In genomic region chr6:43778131-43778857, GRCh38 we compare ENCODE assay signal across 19 cellular contexts. TPM values are rescaled to one million over a fixed set of nuclear protein-coding genes. Genes with fewer than 3 reads are reported as not detected.
DNase-seq lines count a peak whose midpoint lies in the region; ATAC-seq, FAIRE-seq and TF ChIP-seq lines count a peak whose summit lies in the region.
"Had no signal": no experiment of that assay in that cellular context is flagged by ENCODE, and none has a peak within 500 bp of the region (broad histone marks: within the 10 kb centered on the region; RNA-seq: fewer than 3 reads in every experiment).

No MANE protein-coding gene starts in this region.

- no peak overlapping the region for H3K9ac ChIP-seq in K562 (ENCODE audit: insufficient read depth in 1 of 2, low read depth in 2 of 2, low read length in 2 of 2)
- H3K9ac ChIP-seq: SK-N-SH had no signal

- H3K27ac ChIP-seq in cardiac muscle cell = peak overlapping the region; percentile 76
- no peak overlapping the region for H3K27ac ChIP-seq in K562 (ENCODE audit: extremely low read depth, low read depth, low read length)
- H3K27ac ChIP-seq in right lobe of liver = no peak overlapping the region
- peak overlapping the region; percentile 1 to 30 for H3K27ac ChIP-seq in uterus

- no peak overlapping the region for H2AFZ ChIP-seq in K562 (ENCODE audit: low read depth, low read length)

- in situ Hi-C loops in K562 (cut with MboI) = no loop called here

- no peak for TF ChIP-seq RAD21 in K562 (CRISPR knock-in tag; conservative IDR thresholded peaks at IDR 0.05 in 1 of 2, IDR thresholded peaks at IDR 0.05 in 1 of 2)

- intact Hi-C loops in Right ventricle myocardium inferior (cut with DNase I) = loop anchor here (10.0 kb wide), 1 partner anchor 447 kb away; the partner anchor contains the start of gene SLC29A1
- intact Hi-C loops in K562 (cut with micrococcal nuclease) = no loop called here
- intact Hi-C loops in right lobe of liver (cut with DNase I) = loop anchor here (10.0 kb wide), 1 partner anchor 47 kb away; no protein-coding TSS in a partner anchor
- intact Hi-C loops in uterus (cut with DNase I; ENCODE audit: low total_unique reads) = loop anchor here (10.0 kb wide), 1 partner anchor 227 kb away; no protein-coding TSS in a partner anchor

- TF ChIP-seq POLR2A in K562 (conservative IDR thresholded peaks at IDR 0.05) (no peak), right lobe of liver (IDR thresholded peaks at IDR 0.05) (no peak), uterus (IDR thresholded peaks at IDR 0.05) (no peak)

- ATAC-seq in Right ventricle myocardium inferior = no peak
- no peak for ATAC-seq in K562
- ATAC-seq in right lobe of liver = no peak

- TF ChIP-seq EP300 in K562 (IDR thresholded peaks at IDR 0.05; ENCODE audit: low read length) = no peak

- FAIRE-seq in K562 (lab: Jason Lieb, UNC) (no peak), D721Med (lab: Jason Lieb, UNC) (no peak)
- FAIRE-seq: GM18507, H54 had no signal

- WGBS in K562 (ENCODE audit: insufficient coverage, low coverage, missing lambda C conversion rate) = 88% methylated on average over 4 of the region's 4 CpGs
- 6% methylated on average over 2 of the region's 4 CpGs for WGBS in right lobe of liver (ENCODE audit: insufficient coverage, low coverage, low lambda C conversion rate, missing lambda C conversion rate)

- POLR2A ChIA-PET in K562 (lab: Yijun Ruan, JAX) = interaction anchor here (0.6 to 3.0 kb wide), 4 partner anchors 8 to 101 kb away, joined by 3 to 14 read pairs (median 4); no protein-coding TSS in a partner anchor

- no TSS peak for BruUV-seq in K562 (replicated peaks; lab: Mats Ljungman, UMichigan)

- H3K79me2 ChIP-seq in K562 (ENCODE audit: control insufficient read depth, insufficient read depth, low read length) = peaks cover 83% of the 10 kb centered on the region

- peaks cover 74% of the 10 kb centered on the region for H3K36me3 ChIP-seq in cardiac muscle cell
- peaks cover 100% of the 10 kb centered on the region for H3K36me3 ChIP-seq in K562 (ENCODE audit: control insufficient read depth, insufficient read depth, low read length)
- H3K36me3 ChIP-seq in right lobe of liver = peaks cover 5 to 73% (median 50%) of the 10 kb centered on the region in 4 donors
- H3K36me3 ChIP-seq in uterus = no peaks in the 10 kb centered on the region

- peaks cover 100% of the 10 kb centered on the region for H4K20me1 ChIP-seq in K562 (replicated peaks; ENCODE audit: control insufficient read depth, insufficient read depth, low read length)

- H3K27me3 ChIP-seq in cardiac muscle cell = no peaks in the 10 kb centered on the region
- no peaks in the 10 kb centered on the region for H3K27me3 ChIP-seq in K562 (ENCODE audit: control insufficient read depth in 2 of 2, insufficient read depth in 2 of 2, low read length in 2 of 2)
- no peaks in the 10 kb centered on the region for H3K27me3 ChIP-seq in right lobe of liver
- H3K27me3 ChIP-seq in uterus = no peaks in the 10 kb centered on the region

- TF ChIP-seq CTCF in cardiac muscle cell (IDR thresholded peaks at IDR 0.05; ENCODE audit: low read depth, low read length) (no peak), K562 (IDR thresholded peaks at IDR 0.05 in 2 of 3, conservative IDR thresholded peaks at IDR 0.05 in 1 of 3; ENCODE audit: insufficient read depth in 2 of 3, low read depth in 1 of 3, low read length in 3 of 3) (no peak), right lobe of liver (IDR thresholded peaks at IDR 0.05) (no peak), uterus (IDR thresholded peaks at IDR 0.05) (no peak), D721Med (IDR thresholded peaks at IDR 0.05; ENCODE audit: insufficient read depth, missing control alignments) (no peak)

- CTCF ChIA-PET in K562 (lab: Yijun Ruan, JAX; ENCODE audit: low intra/inter-chr PET ratio) = no interaction called here

- H3K4me2 ChIP-seq in K562 (ENCODE audit: insufficient read depth, low read length) = no peak overlapping the region
- H3K4me2 ChIP-seq: SK-N-SH had no signal

- peaks cover 10% of the 10 kb centered on the region for H3K4me1 ChIP-seq in cardiac muscle cell (ENCODE audit: low read depth)
- H3K4me1 ChIP-seq in K562 (replicated peaks in 1 of 2; ENCODE audit: control insufficient read depth in 2 of 2, insufficient read depth in 2 of 2, low read length in 2 of 2) = peaks cover 26 to 37% of the 10 kb centered on the region in 2 experiments
- H3K4me1 ChIP-seq in right lobe of liver = peaks cover 0 to 32% (median 5%) of the 10 kb centered on the region in 4 donors
- peaks cover 0 to 2% of the 10 kb centered on the region in 2 donors for H3K4me1 ChIP-seq in uterus

- H3K9me3 ChIP-seq in cardiac muscle cell (ENCODE audit: low read depth) = no peaks in the 10 kb centered on the region
- no peaks in the 10 kb centered on the region for H3K9me3 ChIP-seq in K562 (replicated peaks; ENCODE audit: control insufficient read depth, insufficient read depth, low read depth, low read length)
- no peaks in the 10 kb centered on the region for H3K9me3 ChIP-seq in right lobe of liver
- H3K9me3 ChIP-seq in uterus = no peaks in the 10 kb centered on the region
- H3K9me3 ChIP-seq: SK-N-SH had no signal

- H3K4me3 ChIP-seq in cardiac muscle cell (no peak overlapping the region), K562 (no peak overlapping the region), right lobe of liver (no peak overlapping the region), uterus (no peak overlapping the region)

- H3K9me1 ChIP-seq in K562 (ENCODE audit: control insufficient read depth, insufficient read depth, low read length) = peaks cover 45% of the 10 kb centered on the region

- DNase-seq in cardiac muscle cell (ENCODE audit: low read depth in 1 of 2, low spot score in 1 of 2) (no peak), Right ventricle myocardium inferior (ENCODE audit: missing footprints) (no peak), K562 (ENCODE audit: extremely low read depth in 1 of 4, low spot score in 3 of 4) (no peak), right lobe of liver (peak in 2 of 3 donors; percentile 22 to 44), uterus (no peak), CD1c-positive myeloid dendritic cell (ENCODE audit: extremely low spot score) (no peak), D721Med (ENCODE audit: insufficient read length, low spot score) (no peak), activated T-cell treated with anti-CD3 and anti-CD28 coated beads for 4 hours (no peak)
- DNase-seq: 8988T, C1 segment of cervical spinal cord, COR-L47, IMR-90, MV-4-11, NCI-H1417 treated with DMSO at 0.1 percent for 48 hours, NCI-H2029 treated with DMSO at 0.1 percent for 48 hours, NCI-H524 treated with DMSO at 0.1 percent for 48 hours, SK-N-SH had no signal

TF ChIP-seq in K562, 482 proteins besides CTCF, POLR2A, EP300 and RAD21 (continues in another document):
- TF ChIP-seq POLR2AphosphoS2 (IDR thresholded peaks at IDR 0.05; ENCODE audit: low read length) (0 out of 2 replicates have a peak, but pooled peaks have one; percentile 5), KDM1A (IDR thresholded peaks at IDR 0.05) (peak in 1 of 2 experiments; percentile 77; a peak in 1 of 4 replicates), RBFOX2 (IDR thresholded peaks at IDR 0.05; ENCODE audit: low read depth, low read length) (peak; percentile 61)
- TF ChIP-seq, protein P1, sequence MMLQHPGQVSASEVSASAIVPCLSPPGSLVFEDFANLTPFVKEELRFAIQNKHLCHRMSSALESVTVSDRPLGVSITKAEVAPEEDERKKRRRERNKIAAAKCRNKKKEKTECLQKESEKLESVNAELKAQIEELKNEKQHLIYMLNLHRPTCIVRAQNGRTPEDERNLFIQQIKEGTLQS (IDR thresholded peaks at IDR 0.05) = no peak
- TF ChIP-seq, protein P1 (CRISPR knock-in tag; conservative IDR thresholded peaks at IDR 0.05) = no peak
- TF ChIP-seq, protein P2, sequence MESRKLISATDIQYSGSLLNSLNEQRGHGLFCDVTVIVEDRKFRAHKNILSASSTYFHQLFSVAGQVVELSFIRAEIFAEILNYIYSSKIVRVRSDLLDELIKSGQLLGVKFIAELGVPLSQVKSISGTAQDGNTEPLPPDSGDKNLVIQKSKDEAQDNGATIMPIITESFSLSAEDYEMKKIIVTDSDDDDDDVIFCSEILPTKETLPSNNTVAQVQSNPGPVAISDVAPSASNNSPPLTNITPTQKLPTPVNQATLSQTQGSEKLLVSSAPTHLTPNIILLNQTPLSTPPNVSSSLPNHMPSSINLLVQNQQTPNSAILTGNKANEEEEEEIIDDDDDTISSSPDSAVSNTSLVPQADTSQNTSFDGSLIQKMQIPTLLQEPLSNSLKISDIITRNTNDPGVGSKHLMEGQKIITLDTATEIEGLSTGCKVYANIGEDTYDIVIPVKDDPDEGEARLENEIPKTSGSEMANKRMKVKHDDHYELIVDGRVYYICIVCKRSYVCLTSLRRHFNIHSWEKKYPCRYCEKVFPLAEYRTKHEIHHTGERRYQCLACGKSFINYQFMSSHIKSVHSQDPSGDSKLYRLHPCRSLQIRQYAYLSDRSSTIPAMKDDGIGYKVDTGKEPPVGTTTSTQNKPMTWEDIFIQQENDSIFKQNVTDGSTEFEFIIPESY (CRISPR knock-in tag; IDR thresholded peaks at IDR 0.05) = peak; percentile 98

RNA-seq across cellular contexts. Expression of gene VEGFA, which starts 8.3 kb away (rescaled TPM):
- total RNA-seq in cardiac muscle cell (409 and 626 TPM in 2 replicates), Right ventricle myocardium inferior (242 TPM), K562 (2014; rRNA removed) (124 and 144 TPM in 2 replicates), K562 (2014; rRNA removed; fragmentation: Illumina TruSeq; extraction: Trizol) (66.5 and 70.7 TPM in 2 replicates), K562 (2015; rRNA removed; fragmentation: Illumina TruSeq; extraction: Trizol) (25.8 and 27.0 TPM in 2 replicates), K562 (2021) (131 and 159 TPM in 2 replicates), right lobe of liver (100 to 1,000 TPM in 5 of 6 experiments, 10 to 100 TPM in 1; 91.3 to 571 (median 132) TPM), uterus (100 to 1,000 TPM in 3 of 4 donors, 10 to 100 TPM in 1; 81.0 to 247 (median 156) TPM)
- polyA plus RNA-seq in cardiac muscle cell (199 and 228 TPM in 2 replicates), K562 (2011; rRNA removed) (271 and 467 TPM in 2 replicates), K562 (2014; fragmentation: Illumina TruSeq; extraction: Trizol) (134 and 172 TPM in 2 replicates), K562 (2014; fragmentation: Nextera tagmentation; extraction: Ambion mirVana) (10 to 100 TPM; 14.0 to 16.0 TPM), K562 (2014; rRNA removed) (179 and 182 TPM in 2 replicates)
- total RNA-seq in K562 (2011; cell fraction: chromatin; rRNA removed; ENCODE audit: low replicate concordance) = 511 and 945 TPM in 2 replicates
- total RNA-seq in K562 (2011; cell fraction: nucleolus; rRNA removed) = 536 and 553 TPM in 2 replicates
- total RNA-seq in K562 (2011; cell fraction: nucleoplasm; rRNA removed) = 559 and 592 TPM in 2 replicates
- 222 and 346 TPM in 2 replicates for polyA plus RNA-seq in K562 (2011; cell fraction: cytosol; rRNA removed)
- 1,880 and 1,961 TPM in 2 replicates for polyA plus RNA-seq in K562 (2011; cell fraction: nucleus; rRNA removed)
- 112 and 555 TPM in 2 replicates for polyA plus RNA-seq in K562 (2012)
- 359 and 374 TPM in 2 replicates for polyA minus RNA-seq in K562 (2011; rRNA and poly(A)+ RNA removed)
- 79.8 and 123 TPM in 2 replicates for polyA minus RNA-seq in K562 (2011; cell fraction: cytosol; rRNA and poly(A)+ RNA removed)
- polyA minus RNA-seq in K562 (2011; cell fraction: nucleus; rRNA and poly(A)+ RNA removed) = 310 and 397 TPM in 2 replicates

Comparison
In these comparisons a context has a peak if more than half of its experiments do, and no peak if none do; other contexts are left out.
1. DNase-seq: peak in right lobe of liver (2 of 3); none in cardiac muscle cell (0 of 2), Right ventricle myocardium inferior (single experiment), K562 (0 of 4), uterus (0 of 2), CD1c-positive myeloid dendritic cell (single experiment), D721Med (single experiment) and activated T-cell treated with anti-CD3 and anti-CD28 coated beads for 4 hours (single experiment).
2. H3K27ac ChIP-seq: peak in cardiac muscle cell (single experiment) and uterus (2 of 2); none in K562 (single experiment) and right lobe of liver (0 of 3).